In the genomic region with DNA sequence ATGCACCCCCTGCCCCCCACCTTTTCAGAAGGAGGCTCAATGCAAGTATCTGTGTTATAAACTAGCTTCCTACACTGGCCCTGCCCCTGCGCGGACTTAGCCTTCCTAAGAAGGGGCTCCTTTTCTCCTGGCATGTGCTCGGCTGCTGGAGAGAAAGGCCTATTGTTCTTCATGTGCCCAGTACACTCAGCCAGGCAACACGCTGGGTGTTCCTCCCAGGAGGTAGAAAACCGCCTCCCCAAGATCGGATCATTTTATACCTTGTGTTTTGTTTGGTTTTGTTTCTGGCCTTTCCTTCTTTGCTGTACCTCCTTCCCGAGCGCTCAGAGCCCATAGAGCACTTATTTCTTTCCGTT, we compare ENCODE assay signal across 8 cellular contexts. TPM values are rescaled to one million over a fixed set of nuclear protein-coding genes. Genes with fewer than 3 reads are reported as not detected.
A peak's percentile ranks its signal among the peaks of the same experiment; 100 is the strongest.
DNase-seq lines count a peak whose midpoint lies in the region; ATAC-seq and TF ChIP-seq lines count a peak whose summit lies in the region.

No MANE protein-coding gene starts in this region.

- H3K9me3 Mint-ChIP-seq in naive thymus-derived CD8-positive, alpha-beta T cell, result no peaks in the 10 kb centered on the region

- no peaks in the 10 kb centered on the region for H3K36me3 Mint-ChIP-seq in naive thymus-derived CD8-positive, alpha-beta T cell

- peak overlapping the region; percentile 57 to 84 (median 72) for H3K4me3 Mint-ChIP-seq in naive thymus-derived CD8-positive, alpha-beta T cell

- H3K4me1 Mint-ChIP-seq in naive thymus-derived CD8-positive, alpha-beta T cell, result peaks cover 39 to 70% (median 66%) of the 10 kb centered on the region in 4 donors

- POLR2A ChIA-PET in naive thymus-derived CD8-positive, alpha-beta T cell (lab: Charles Lee), result interaction anchor here (1.6 to 7.9 kb wide), 7 partner anchors 30 to 454 kb away, joined by 4 to 67 read pairs (median 16); a partner anchor contains a TSS
- POLR2A ChIA-PET in HEK293T (lab: Yijun Ruan, JAX), result interaction anchor here (6.1 kb wide), 1 partner anchor 42 kb away, joined by 51 read pairs; no protein-coding TSS in a partner anchor

- DNase-seq in DMS53 treated with DMSO at 0.1 percent for 48 hours (lab: John Stamatoyannopoulos, UW; ENCODE audit: unreplicated experiment) (peak; percentile 40), NCI-H526 treated with DMSO at 0.1 percent for 48 hours (lab: John Stamatoyannopoulos, UW) (peak; percentile 88), dermis blood vessel endothelial cell (peak; percentile 56), HEK293T (ENCODE audit: extremely low spot score) (no peak), SIG-M5 treated with dmso at 0.1 percent for 504 hours (lab: John Stamatoyannopoulos, UW; ENCODE audit: unreplicated experiment) (no peak), NCI-H446 treated with DMSO at 0.1 percent for 48 hours (lab: John Stamatoyannopoulos, UW) (no peak)
- DNase-seq in naive thymus-derived CD8-positive, alpha-beta T cell, result peak in 1 of 10 donors; percentile 4

- no peak for ATAC-seq in naive thymus-derived CD8-positive, alpha-beta T cell
- no peak for ATAC-seq in HG03175 (IDR thresholded peaks at IDR 0.05; ENCODE audit: unreplicated experiment)

- CTCF ChIA-PET in HEK293T (lab: Yijun Ruan, JAX), result interaction anchor here (0.8 to 1.0 kb wide), 2 partner anchors 42 to 43 kb away, joined by 3 to 4 read pairs; no protein-coding TSS in a partner anchor

- H3K27ac Mint-ChIP-seq in naive thymus-derived CD8-positive, alpha-beta T cell, result peak overlapping the region; percentile 93 to 98 (median 98)

- no peaks in the 10 kb centered on the region for H3K27me3 Mint-ChIP-seq in naive thymus-derived CD8-positive, alpha-beta T cell

TF ChIP-seq in HEK293T, 16 proteins besides CTCF, POLR2A, EP300 and RAD21:
- no peak for TF ChIP-seq FOXA1 (IDR thresholded peaks at IDR 0.05)
- TF ChIP-seq HDGF (IDR thresholded peaks at IDR 0.05; ENCODE audit: borderline replicate concordance), result no peak
- TF ChIP-seq CTBP1 (IDR thresholded peaks at IDR 0.05; ENCODE audit: borderline replicate concordance), result no peak
- TF ChIP-seq BHLHE40 (IDR thresholded peaks at IDR 0.05; ENCODE audit: borderline replicate concordance), result no peak
- no peak for TF ChIP-seq SUZ12 (IDR thresholded peaks at IDR 0.05)
- TF ChIP-seq ZNF384 (IDR thresholded peaks at IDR 0.05), result no peak
- no peak for TF ChIP-seq LEF1 (IDR thresholded peaks at IDR 0.05; ENCODE audit: borderline replicate concordance)
- TF ChIP-seq FOXK2 (IDR thresholded peaks at IDR 0.05), result no peak
- TF ChIP-seq NFRKB (IDR thresholded peaks at IDR 0.05), result no peak
- no peak for TF ChIP-seq TARDBP (IDR thresholded peaks at IDR 0.05)
- TF ChIP-seq L3MBTL2 (conservative IDR thresholded peaks at IDR 0.05), result no peak

RNA-seq across cellular contexts. Expression of a gene that starts 30.2 kb away (rescaled TPM):
- total RNA-seq in dermis blood vessel endothelial cell, result 87.8 and 195 TPM in 2 replicates
- total RNA-seq in naive thymus-derived CD8-positive, alpha-beta T cell, result 100 to 1,000 TPM; 385 to 388 TPM
- 10 to 100 TPM; 52.9 to 57.0 (median 54.9) TPM for polyA plus RNA-seq in naive thymus-derived CD8-positive, alpha-beta T cell

Comparison
In these comparisons a context has a peak if more than half of its experiments do, and no peak if none do; other contexts are left out.
1. DNase-seq: peak in DMS53 treated with DMSO at 0.1 percent for 48 hours (single experiment), NCI-H526 treated with DMSO at 0.1 percent for 48 hours (single experiment) and dermis blood vessel endothelial cell (single experiment); none in HEK293T (single experiment), SIG-M5 treated with dmso at 0.1 percent for 504 hours (single experiment) and NCI-H446 treated with DMSO at 0.1 percent for 48 hours (single experiment).